ENCODE assay signal across 13 cellular contexts in genomic region chr17:5000237-5000639, GRCh38. TPM values are rescaled to one million over a fixed set of nuclear protein-coding genes. Genes with fewer than 3 reads are reported as not detected.
DNase-seq lines count a peak whose midpoint lies in the region; ATAC-seq and TF ChIP-seq lines count a peak whose summit lies in the region.
"Had no signal": no experiment of that assay in that cellular context is flagged by ENCODE, and none has a peak within 500 bp of the region (broad histone marks: within the 10 kb centered on the region; RNA-seq: fewer than 3 reads in every experiment).

No MANE protein-coding gene starts in this region.

- H4K91ac ChIP-seq in IMR-90 (ENCODE audit: insufficient read depth, low read depth, low read length): no peak overlapping the region

- H3K9me3 Mint-ChIP-seq in type B pancreatic cell: no peaks in the 10 kb centered on the region
- H3K9me3 Mint-ChIP-seq: stimulated activated naive CD8-positive, alpha-beta T cell treated with anti-CD3 and anti-CD28 coated beads, Interleukin-15, Interleukin-2, amounts not matched to agents 100 ng/mL and 50 ng/mL, for 24 hours had no signal

- H3K18ac ChIP-seq in IMR-90 (ENCODE audit: low read depth, low read length): no peak overlapping the region

- POLR2A ChIA-PET in IMR-90 (lab: Charles Lee; ENCODE audit: unreplicated experiment): interaction anchor here (0.6 kb wide), 1 partner anchor 11 kb away, joined by 3 read pairs; no protein-coding TSS in a partner anchor

- 82% methylated on average over 2 of the region's 11 CpGs; no CpG with 5 or more reads in 1 of the 2 experiments for WGBS in IMR-90 (ENCODE audit: extremely low coverage in 2 of 2, insufficient read length in 1 of 2), 2 experiments

- TF ChIP-seq POLR2A in IMR-90 (IDR thresholded peaks at IDR 0.05; ENCODE audit: low read depth, low read length): no peak

- H2AK9ac ChIP-seq in IMR-90 (replicated peaks; ENCODE audit: low read depth, low read length, poor library complexity): peak overlapping the region; percentile 78

- DNase-seq in IMR-90 (no peak), fibroblast of gingiva (ENCODE audit: low read depth) (peak; percentile 42), type B pancreatic cell (ENCODE audit: extremely low spot score, unreplicated experiment) (no peak), DMS153 treated with DMSO at 0.1 percent for 48 hours (lab: John Stamatoyannopoulos, UW; ENCODE audit: unreplicated experiment) (no peak)
- DNase-seq in effector memory CD4-positive, alpha-beta T cell: no peak
- DNase-seq: activated CD8-positive, alpha-beta memory T cell treated with anti-CD3 and anti-CD28 coated beads, Interleukin-2, amount 50 U/mL, for 4 hours; Kasumi-1; T-helper 1 cell had no signal

- no peak overlapping the region for H2AFZ ChIP-seq in IMR-90 (replicated peaks; ENCODE audit: low read length, poor library complexity)

- no peak overlapping the region for H4K8ac ChIP-seq in IMR-90 (ENCODE audit: low read depth in 2 of 2, low read length in 2 of 2)

- peak overlapping the region; percentile 1; the same call in 1 of the 2 replicates for H3K4me2 ChIP-seq in IMR-90 (ENCODE audit: low read depth, low read length)

- no peak overlapping the region for H2BK120ac ChIP-seq in IMR-90 (ENCODE audit: low read depth, low read length)

- H2BK20ac ChIP-seq in IMR-90 (ENCODE audit: low read depth, low read length): no peak overlapping the region

- H3K4me3 ChIP-seq in IMR-90 (ENCODE audit: insufficient read depth, low read depth, low read length) (no peak overlapping the region), muscle layer of colon (ENCODE audit: low read depth in 1 of 2, low read length in 2 of 2) (peak overlapping the region in 1 of 2 donors; percentile 96)
- H3K4me3 ChIP-seq in effector memory CD4-positive, alpha-beta T cell (ENCODE audit: insufficient read depth, low read depth, low read length, poor library complexity, severe bottlenecking): no peak overlapping the region

- peaks cover 3% of the 10 kb centered on the region for H3K27me3 Mint-ChIP-seq in type B pancreatic cell
- H3K27me3 Mint-ChIP-seq: stimulated activated naive CD8-positive, alpha-beta T cell treated with anti-CD3 and anti-CD28 coated beads, Interleukin-15, Interleukin-2, amounts not matched to agents 100 ng/mL and 50 ng/mL, for 24 hours had no signal

- H3K23ac ChIP-seq in IMR-90 (ENCODE audit: low read depth, low read length): peak overlapping the region; percentile 84

- H3K14ac ChIP-seq in IMR-90 (replicated peaks; ENCODE audit: low read depth, low read length): no peak overlapping the region

- peaks cover 10% of the 10 kb centered on the region for H3K4me1 Mint-ChIP-seq in type B pancreatic cell (ENCODE audit: unreplicated experiment)

- ATAC-seq in IMR-90 (ENCODE audit: low read depth) (no peak), GM21737 (IDR thresholded peaks at IDR 0.05; ENCODE audit: unreplicated experiment) (no peak)

- H3K27ac Mint-ChIP-seq in type B pancreatic cell: no peak overlapping the region
- H3K27ac Mint-ChIP-seq: stimulated activated naive CD8-positive, alpha-beta T cell treated with anti-CD3 and anti-CD28 coated beads, Interleukin-15, Interleukin-2, amounts not matched to agents 100 ng/mL and 50 ng/mL, for 24 hours had no signal

- no peak for TF ChIP-seq CTCF in IMR-90 (conservative IDR thresholded peaks at IDR 0.05; ENCODE audit: low read depth, low read length)
- TF ChIP-seq CTCF in type B pancreatic cell (conservative IDR thresholded peaks at IDR 0.05): no peak

- H3K36me3 ChIP-seq in IMR-90 (ENCODE audit: control insufficient read depth, insufficient read depth, low read length) (peaks cover 43% of the 10 kb centered on the region), muscle layer of colon (ENCODE audit: insufficient read depth, low read length) (peaks cover 46% of the 10 kb centered on the region)
- H3K36me3 ChIP-seq in effector memory CD4-positive, alpha-beta T cell (ENCODE audit: control insufficient read depth, insufficient read depth, low read length): peaks cover 34% of the 10 kb centered on the region

- H3K4me1 ChIP-seq in IMR-90 (ENCODE audit: control insufficient read depth, insufficient read depth, low read length) (peaks cover 21% of the 10 kb centered on the region), muscle layer of colon (ENCODE audit: insufficient read depth, low read length) (peaks cover 23% of the 10 kb centered on the region)
- peaks cover 20% of the 10 kb centered on the region for H3K4me1 ChIP-seq in effector memory CD4-positive, alpha-beta T cell (ENCODE audit: control insufficient read depth, insufficient read depth, low read length, poor library complexity, severe bottlenecking)

- H3K9me3 ChIP-seq in IMR-90 (ENCODE audit: control insufficient read depth, insufficient read depth, low read length) (no peaks in the 10 kb centered on the region), muscle layer of colon (ENCODE audit: low read length) (no peaks in the 10 kb centered on the region)
- H3K9me3 ChIP-seq in effector memory CD4-positive, alpha-beta T cell (ENCODE audit: control insufficient read depth, low read length): no peaks in the 10 kb centered on the region

- dilution Hi-C loops in IMR-90 (cut with HindIII; ENCODE audit: low sequenced_read_pairs, unreplicated experiment): no loop called here

- H3K4me3 Mint-ChIP-seq in type B pancreatic cell: peak overlapping the region; percentile 34

- TF ChIP-seq RAD21 in IMR-90 (IDR thresholded peaks at IDR 0.05; ENCODE audit: low read length): no peak

- BruUV-seq in IMR-90 (replicated peaks; lab: Mats Ljungman, UMichigan): no TSS peak

- H4K5ac ChIP-seq in IMR-90 (ENCODE audit: low read depth, low read length): no peak overlapping the region

- no peak overlapping the region for H2BK15ac ChIP-seq in IMR-90 (ENCODE audit: low read depth, low read length)

- H3K9ac ChIP-seq in IMR-90 (ENCODE audit: low read depth, low read length) (no peak overlapping the region), muscle layer of colon (ENCODE audit: low read length) (peak overlapping the region; percentile 36)

- peaks cover 18% of the 10 kb centered on the region for H3K9me1 ChIP-seq in IMR-90 (ENCODE audit: insufficient read depth, low read length)

- H2AK5ac ChIP-seq in IMR-90 (ENCODE audit: low read depth, low read length): peak overlapping the region; percentile 59; the same call in 1 of the 2 replicates

- H3K56ac ChIP-seq in IMR-90 (ENCODE audit: extremely low read depth, insufficient read depth, low read length): no peak overlapping the region

- H3K27me3 ChIP-seq in IMR-90 (ENCODE audit: control insufficient read depth, insufficient read depth, low read length) (no peaks in the 10 kb centered on the region), muscle layer of colon (ENCODE audit: control insufficient read depth in 1 of 2, insufficient read depth in 2 of 2, low read length in 2 of 2) (no peaks in the 10 kb centered on the region)
- H3K27me3 ChIP-seq in effector memory CD4-positive, alpha-beta T cell (replicated peaks; ENCODE audit: control insufficient read depth, insufficient read depth, low read length, poor library complexity, severe bottlenecking): no peaks in the 10 kb centered on the region

- no peak overlapping the region for H3K27ac ChIP-seq in IMR-90 (ENCODE audit: insufficient read depth, low read length)
- H3K27ac ChIP-seq in muscle layer of colon (ENCODE audit: low read depth, low read length): no peak overlapping the region
- H3K27ac ChIP-seq in effector memory CD4-positive, alpha-beta T cell (ENCODE audit: insufficient read depth, low read length, poor library complexity, severe bottlenecking): no peak overlapping the region

- peaks cover 26% of the 10 kb centered on the region for H4K20me1 ChIP-seq in IMR-90 (ENCODE audit: insufficient read depth, low read length)

- peaks cover 28 to 57% of the 10 kb centered on the region in 2 experiments for H3K79me1 ChIP-seq in IMR-90 (ENCODE audit: low read depth in 1 of 2, low read length in 2 of 2)

- intact Hi-C loops in IMR-90 (cut with micrococcal nuclease): no loop called here

- peak overlapping the region; percentile 27; the same call in 1 of the 2 replicates for H3K4ac ChIP-seq in IMR-90 (ENCODE audit: low read depth, low read length)

- no peak overlapping the region for H2BK5ac ChIP-seq in IMR-90 (ENCODE audit: low read depth, low read length, poor library complexity, severe bottlenecking)

- in situ Hi-C loops in IMR-90 (cut with MboI; ENCODE audit: low sequenced_read_pairs): no loop called here

- CTCF ChIA-PET in IMR-90 (lab: Yijun Ruan, JAX): no interaction called here

- peaks cover 19% of the 10 kb centered on the region for H3K36me3 Mint-ChIP-seq in type B pancreatic cell

TF ChIP-seq in IMR-90, 13 proteins besides CTCF, POLR2A, EP300 and RAD21 (continues in another document):
- no peak for TF ChIP-seq CHD1 (IDR thresholded peaks at IDR 0.05; ENCODE audit: low read depth, low read length)
- TF ChIP-seq CEBPB (IDR thresholded peaks at IDR 0.05; ENCODE audit: low read depth, low read length): peak; percentile 76
- TF ChIP-seq RCOR1 (IDR thresholded peaks at IDR 0.05; ENCODE audit: insufficient replicate concordance, low read length): no peak

RNA-seq across cellular contexts. Expression of gene KIF1C, which starts 2.5 kb away (rescaled TPM):
- 27.4 and 28.6 TPM in 2 replicates for total RNA-seq in IMR-90 (2012; rRNA removed)
- polyA plus RNA-seq in IMR-90 (2012; rRNA removed): 28.7 and 31.6 TPM in 2 replicates
- polyA plus RNA-seq in IMR-90 (2012; cell fraction: cytosol; rRNA removed): 25.1 and 36.4 TPM in 2 replicates
- 37.1 and 38.6 TPM in 2 replicates for polyA plus RNA-seq in IMR-90 (2012; cell fraction: nucleus; rRNA removed; ENCODE audit: low replicate concordance)
- 102 and 130 TPM in 2 replicates for total RNA-seq in type B pancreatic cell (ENCODE audit: low replicate concordance)

RNA-seq across cellular contexts. Expression of gene INCA1, which starts 2.9 kb away (rescaled TPM):
- under 0.01 and 0.18 TPM in 2 replicates for total RNA-seq in IMR-90 (2012; rRNA removed)
- 0.51 and 0.92 TPM in 2 replicates for polyA plus RNA-seq in IMR-90 (2012; rRNA removed)
- polyA plus RNA-seq in IMR-90 (2012; cell fraction: cytosol; rRNA removed): 0.28 and 0.42 TPM in 2 replicates
- 2.3 and 2.8 TPM in 2 replicates for polyA plus RNA-seq in IMR-90 (2012; cell fraction: nucleus; rRNA removed; ENCODE audit: low replicate concordance)
- total RNA-seq in type B pancreatic cell (ENCODE audit: low replicate concordance): 0.72 and 0.86 TPM in 2 replicates
- total RNA-seq: NCI-H460, smooth muscle cell had no signal

RNA-seq across cellular contexts. Expression of gene CAMTA2, which starts 12.8 kb away (rescaled TPM):
- 1.4 TPM in 2 replicates for total RNA-seq in IMR-90 (2012; rRNA removed)
- 54.7 and 59.7 TPM in 2 replicates for polyA plus RNA-seq in IMR-90 (2012; rRNA removed)
- polyA plus RNA-seq in IMR-90 (2012; cell fraction: cytosol; rRNA removed): 37.1 and 49.2 TPM in 2 replicates
- polyA plus RNA-seq in IMR-90 (2012; cell fraction: nucleus; rRNA removed; ENCODE audit: low replicate concordance): 375 and 891 TPM in 2 replicates
- 26.3 and 35.6 TPM in 2 replicates for total RNA-seq in type B pancreatic cell (ENCODE audit: low replicate concordance)

RNA-seq across cellular contexts. Expression of gene SPAG7, which starts 32.6 kb away (rescaled TPM):
- 50.2 and 52.2 TPM in 2 replicates for total RNA-seq in IMR-90 (2012; rRNA removed)
- 108 and 115 TPM in 2 replicates for polyA plus RNA-seq in IMR-90 (2012; rRNA removed)
- 71.1 and 79.9 TPM in 2 replicates for polyA plus RNA-seq in IMR-90 (2012; cell fraction: cytosol; rRNA removed)
- 353 and 581 TPM in 2 replicates for polyA plus RNA-seq in IMR-90 (2012; cell fraction: nucleus; rRNA removed; ENCODE audit: low replicate concordance)
- 60.5 and 73.1 TPM in 2 replicates for total RNA-seq in type B pancreatic cell (ENCODE audit: low replicate concordance)

RNA-seq across cellular contexts. Expression of gene SLC52A1, which starts 35.0 kb away (rescaled TPM):
- total RNA-seq in IMR-90 (2012; rRNA removed) (not detected in 2 replicates), type B pancreatic cell (ENCODE audit: low replicate concordance) (0.19 and 1.5 TPM in 2 replicates)
- not detected in 2 replicates for polyA plus RNA-seq in IMR-90 (2012; rRNA removed)
- 0.02 and 0.03 TPM in 2 replicates for polyA plus RNA-seq in IMR-90 (2012; cell fraction: cytosol; rRNA removed)
- polyA plus RNA-seq in IMR-90 (2012; cell fraction: nucleus; rRNA removed; ENCODE audit: low replicate concordance): 0.08 and 0.13 TPM in 2 replicates

Comparison
In these comparisons a context has a peak if more than half of its experiments do, and no peak if none do; other contexts are left out.
1. RNA of gene CAMTA2, which starts 12.8 kb away (total RNA-seq): 26.3 to 35.6 TPM in type B pancreatic cell; 1.4 TPM in IMR-90; every median in the first group is over 10 times any median in the second.